1 cellular context compared by ENCODE assay signal in the genomic region with DNA sequence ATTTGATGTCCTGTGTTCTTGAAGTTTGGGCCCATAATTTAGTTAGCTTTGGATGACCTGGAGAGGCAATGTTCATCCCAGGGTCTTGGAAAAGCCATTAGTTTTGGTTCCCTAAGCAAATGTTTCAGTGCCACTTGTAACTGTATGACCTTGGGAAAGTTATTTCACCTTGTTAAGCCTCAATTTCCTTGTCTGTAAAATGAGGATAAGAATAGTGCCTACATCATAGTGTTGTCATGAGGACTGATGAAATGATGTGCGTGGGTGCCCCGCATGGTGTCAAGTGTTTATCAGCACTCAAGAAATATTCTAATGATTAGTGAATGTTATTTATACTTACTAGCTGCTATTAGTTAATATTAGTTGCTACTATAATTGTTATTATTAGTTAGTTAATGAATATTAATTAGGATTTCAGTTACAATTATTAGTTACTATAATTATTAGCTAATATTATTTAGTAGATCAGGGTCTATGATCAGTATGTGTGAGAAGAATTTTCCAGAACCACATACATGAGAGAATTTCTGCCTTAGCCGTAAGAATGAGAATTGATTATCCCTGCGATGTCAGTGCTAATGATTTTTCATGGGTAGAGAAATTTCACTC.
TF ChIP-seq lines count a peak whose summit lies in the region.

No MANE protein-coding gene starts in this region.

TF ChIP-seq in K562, 482 proteins besides CTCF, POLR2A, EP300 and RAD21 (continued from another document and continues in another):
- TF ChIP-seq, protein P1, sequence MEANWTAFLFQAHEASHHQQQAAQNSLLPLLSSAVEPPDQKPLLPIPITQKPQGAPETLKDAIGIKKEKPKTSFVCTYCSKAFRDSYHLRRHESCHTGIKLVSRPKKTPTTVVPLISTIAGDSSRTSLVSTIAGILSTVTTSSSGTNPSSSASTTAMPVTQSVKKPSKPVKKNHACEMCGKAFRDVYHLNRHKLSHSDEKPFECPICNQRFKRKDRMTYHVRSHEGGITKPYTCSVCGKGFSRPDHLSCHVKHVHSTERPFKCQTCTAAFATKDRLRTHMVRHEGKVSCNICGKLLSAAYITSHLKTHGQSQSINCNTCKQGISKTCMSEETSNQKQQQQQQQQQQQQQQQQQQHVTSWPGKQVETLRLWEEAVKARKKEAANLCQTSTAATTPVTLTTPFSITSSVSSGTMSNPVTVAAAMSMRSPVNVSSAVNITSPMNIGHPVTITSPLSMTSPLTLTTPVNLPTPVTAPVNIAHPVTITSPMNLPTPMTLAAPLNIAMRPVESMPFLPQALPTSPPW (CRISPR knock-in tag; IDR thresholded peaks at IDR 0.05): no peak
- no peak for TF ChIP-seq MBD2 (IDR thresholded peaks at IDR 0.05; ENCODE audit: borderline replicate concordance, low read depth)
- TF ChIP-seq RFX7 (CRISPR knock-in tag; IDR thresholded peaks at IDR 0.05): no peak
- no peak for TF ChIP-seq CAMTA2 (CRISPR knock-in tag; conservative IDR thresholded peaks at IDR 0.05)
- TF ChIP-seq, protein P2, sequence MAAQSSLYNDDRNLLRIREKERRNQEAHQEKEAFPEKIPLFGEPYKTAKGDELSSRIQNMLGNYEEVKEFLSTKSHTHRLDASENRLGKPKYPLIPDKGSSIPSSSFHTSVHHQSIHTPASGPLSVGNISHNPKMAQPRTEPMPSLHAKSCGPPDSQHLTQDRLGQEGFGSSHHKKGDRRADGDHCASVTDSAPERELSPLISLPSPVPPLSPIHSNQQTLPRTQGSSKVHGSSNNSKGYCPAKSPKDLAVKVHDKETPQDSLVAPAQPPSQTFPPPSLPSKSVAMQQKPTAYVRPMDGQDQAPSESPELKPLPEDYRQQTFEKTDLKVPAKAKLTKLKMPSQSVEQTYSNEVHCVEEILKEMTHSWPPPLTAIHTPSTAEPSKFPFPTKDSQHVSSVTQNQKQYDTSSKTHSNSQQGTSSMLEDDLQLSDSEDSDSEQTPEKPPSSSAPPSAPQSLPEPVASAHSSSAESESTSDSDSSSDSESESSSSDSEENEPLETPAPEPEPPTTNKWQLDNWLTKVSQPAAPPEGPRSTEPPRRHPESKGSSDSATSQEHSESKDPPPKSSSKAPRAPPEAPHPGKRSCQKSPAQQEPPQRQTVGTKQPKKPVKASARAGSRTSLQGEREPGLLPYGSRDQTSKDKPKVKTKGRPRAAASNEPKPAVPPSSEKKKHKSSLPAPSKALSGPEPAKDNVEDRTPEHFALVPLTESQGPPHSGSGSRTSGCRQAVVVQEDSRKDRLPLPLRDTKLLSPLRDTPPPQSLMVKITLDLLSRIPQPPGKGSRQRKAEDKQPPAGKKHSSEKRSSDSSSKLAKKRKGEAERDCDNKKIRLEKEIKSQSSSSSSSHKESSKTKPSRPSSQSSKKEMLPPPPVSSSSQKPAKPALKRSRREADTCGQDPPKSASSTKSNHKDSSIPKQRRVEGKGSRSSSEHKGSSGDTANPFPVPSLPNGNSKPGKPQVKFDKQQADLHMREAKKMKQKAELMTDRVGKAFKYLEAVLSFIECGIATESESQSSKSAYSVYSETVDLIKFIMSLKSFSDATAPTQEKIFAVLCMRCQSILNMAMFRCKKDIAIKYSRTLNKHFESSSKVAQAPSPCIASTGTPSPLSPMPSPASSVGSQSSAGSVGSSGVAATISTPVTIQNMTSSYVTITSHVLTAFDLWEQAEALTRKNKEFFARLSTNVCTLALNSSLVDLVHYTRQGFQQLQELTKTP (IDR thresholded peaks at IDR 0.05; ENCODE audit: low read depth in 1 of 2, partially characterized antibody in 2 of 2): no peak
- no peak for TF ChIP-seq ZSCAN32 (CRISPR knock-in tag; IDR thresholded peaks at IDR 0.05)
- TF ChIP-seq FOXM1 (IDR thresholded peaks at IDR 0.05; ENCODE audit: low read depth): no peak
- no peak for TF ChIP-seq FOXM1 (CRISPR knock-in tag; IDR thresholded peaks at IDR 0.05; ENCODE audit: low read depth)
- TF ChIP-seq NRF1 (conservative IDR thresholded peaks at IDR 0.05 in 1 of 2, IDR thresholded peaks at IDR 0.05 in 1 of 2): no peak
- no peak for TF ChIP-seq CC2D1A (IDR thresholded peaks at IDR 0.05)
- no peak for TF ChIP-seq ZSCAN29 (IDR thresholded peaks at IDR 0.05)
- no peak for TF ChIP-seq ZC3H8 (IDR thresholded peaks at IDR 0.05)
- no peak for TF ChIP-seq ZNF146 (CRISPR knock-in tag; IDR thresholded peaks at IDR 0.05; ENCODE audit: unreplicated experiment)
- no peak for TF ChIP-seq CBFB (CRISPR knock-in tag; IDR thresholded peaks at IDR 0.05)
- TF ChIP-seq, protein P3, sequence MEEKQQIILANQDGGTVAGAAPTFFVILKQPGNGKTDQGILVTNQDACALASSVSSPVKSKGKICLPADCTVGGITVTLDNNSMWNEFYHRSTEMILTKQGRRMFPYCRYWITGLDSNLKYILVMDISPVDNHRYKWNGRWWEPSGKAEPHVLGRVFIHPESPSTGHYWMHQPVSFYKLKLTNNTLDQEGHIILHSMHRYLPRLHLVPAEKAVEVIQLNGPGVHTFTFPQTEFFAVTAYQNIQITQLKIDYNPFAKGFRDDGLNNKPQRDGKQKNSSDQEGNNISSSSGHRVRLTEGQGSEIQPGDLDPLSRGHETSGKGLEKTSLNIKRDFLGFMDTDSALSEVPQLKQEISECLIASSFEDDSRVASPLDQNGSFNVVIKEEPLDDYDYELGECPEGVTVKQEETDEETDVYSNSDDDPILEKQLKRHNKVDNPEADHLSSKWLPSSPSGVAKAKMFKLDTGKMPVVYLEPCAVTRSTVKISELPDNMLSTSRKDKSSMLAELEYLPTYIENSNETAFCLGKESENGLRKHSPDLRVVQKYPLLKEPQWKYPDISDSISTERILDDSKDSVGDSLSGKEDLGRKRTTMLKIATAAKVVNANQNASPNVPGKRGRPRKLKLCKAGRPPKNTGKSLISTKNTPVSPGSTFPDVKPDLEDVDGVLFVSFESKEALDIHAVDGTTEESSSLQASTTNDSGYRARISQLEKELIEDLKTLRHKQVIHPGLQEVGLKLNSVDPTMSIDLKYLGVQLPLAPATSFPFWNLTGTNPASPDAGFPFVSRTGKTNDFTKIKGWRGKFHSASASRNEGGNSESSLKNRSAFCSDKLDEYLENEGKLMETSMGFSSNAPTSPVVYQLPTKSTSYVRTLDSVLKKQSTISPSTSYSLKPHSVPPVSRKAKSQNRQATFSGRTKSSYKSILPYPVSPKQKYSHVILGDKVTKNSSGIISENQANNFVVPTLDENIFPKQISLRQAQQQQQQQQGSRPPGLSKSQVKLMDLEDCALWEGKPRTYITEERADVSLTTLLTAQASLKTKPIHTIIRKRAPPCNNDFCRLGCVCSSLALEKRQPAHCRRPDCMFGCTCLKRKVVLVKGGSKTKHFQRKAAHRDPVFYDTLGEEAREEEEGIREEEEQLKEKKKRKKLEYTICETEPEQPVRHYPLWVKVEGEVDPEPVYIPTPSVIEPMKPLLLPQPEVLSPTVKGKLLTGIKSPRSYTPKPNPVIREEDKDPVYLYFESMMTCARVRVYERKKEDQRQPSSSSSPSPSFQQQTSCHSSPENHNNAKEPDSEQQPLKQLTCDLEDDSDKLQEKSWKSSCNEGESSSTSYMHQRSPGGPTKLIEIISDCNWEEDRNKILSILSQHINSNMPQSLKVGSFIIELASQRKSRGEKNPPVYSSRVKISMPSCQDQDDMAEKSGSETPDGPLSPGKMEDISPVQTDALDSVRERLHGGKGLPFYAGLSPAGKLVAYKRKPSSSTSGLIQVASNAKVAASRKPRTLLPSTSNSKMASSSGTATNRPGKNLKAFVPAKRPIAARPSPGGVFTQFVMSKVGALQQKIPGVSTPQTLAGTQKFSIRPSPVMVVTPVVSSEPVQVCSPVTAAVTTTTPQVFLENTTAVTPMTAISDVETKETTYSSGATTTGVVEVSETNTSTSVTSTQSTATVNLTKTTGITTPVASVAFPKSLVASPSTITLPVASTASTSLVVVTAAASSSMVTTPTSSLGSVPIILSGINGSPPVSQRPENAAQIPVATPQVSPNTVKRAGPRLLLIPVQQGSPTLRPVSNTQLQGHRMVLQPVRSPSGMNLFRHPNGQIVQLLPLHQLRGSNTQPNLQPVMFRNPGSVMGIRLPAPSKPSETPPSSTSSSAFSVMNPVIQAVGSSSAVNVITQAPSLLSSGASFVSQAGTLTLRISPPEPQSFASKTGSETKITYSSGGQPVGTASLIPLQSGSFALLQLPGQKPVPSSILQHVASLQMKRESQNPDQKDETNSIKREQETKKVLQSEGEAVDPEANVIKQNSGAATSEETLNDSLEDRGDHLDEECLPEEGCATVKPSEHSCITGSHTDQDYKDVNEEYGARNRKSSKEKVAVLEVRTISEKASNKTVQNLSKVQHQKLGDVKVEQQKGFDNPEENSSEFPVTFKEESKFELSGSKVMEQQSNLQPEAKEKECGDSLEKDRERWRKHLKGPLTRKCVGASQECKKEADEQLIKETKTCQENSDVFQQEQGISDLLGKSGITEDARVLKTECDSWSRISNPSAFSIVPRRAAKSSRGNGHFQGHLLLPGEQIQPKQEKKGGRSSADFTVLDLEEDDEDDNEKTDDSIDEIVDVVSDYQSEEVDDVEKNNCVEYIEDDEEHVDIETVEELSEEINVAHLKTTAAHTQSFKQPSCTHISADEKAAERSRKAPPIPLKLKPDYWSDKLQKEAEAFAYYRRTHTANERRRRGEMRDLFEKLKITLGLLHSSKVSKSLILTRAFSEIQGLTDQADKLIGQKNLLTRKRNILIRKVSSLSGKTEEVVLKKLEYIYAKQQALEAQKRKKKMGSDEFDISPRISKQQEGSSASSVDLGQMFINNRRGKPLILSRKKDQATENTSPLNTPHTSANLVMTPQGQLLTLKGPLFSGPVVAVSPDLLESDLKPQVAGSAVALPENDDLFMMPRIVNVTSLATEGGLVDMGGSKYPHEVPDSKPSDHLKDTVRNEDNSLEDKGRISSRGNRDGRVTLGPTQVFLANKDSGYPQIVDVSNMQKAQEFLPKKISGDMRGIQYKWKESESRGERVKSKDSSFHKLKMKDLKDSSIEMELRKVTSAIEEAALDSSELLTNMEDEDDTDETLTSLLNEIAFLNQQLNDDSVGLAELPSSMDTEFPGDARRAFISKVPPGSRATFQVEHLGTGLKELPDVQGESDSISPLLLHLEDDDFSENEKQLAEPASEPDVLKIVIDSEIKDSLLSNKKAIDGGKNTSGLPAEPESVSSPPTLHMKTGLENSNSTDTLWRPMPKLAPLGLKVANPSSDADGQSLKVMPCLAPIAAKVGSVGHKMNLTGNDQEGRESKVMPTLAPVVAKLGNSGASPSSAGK (IDR thresholded peaks at IDR 0.05): peak; percentile 27; the same call in 1 of the 2 replicates
- TF ChIP-seq SMAD1 (IDR thresholded peaks at IDR 0.05; ENCODE audit: low read depth, low read length, partially characterized antibody): no peak
- peak; percentile 99 for TF ChIP-seq DACH1 (IDR thresholded peaks at IDR 0.05; ENCODE audit: partially characterized antibody)
- TF ChIP-seq KHSRP (IDR thresholded peaks at IDR 0.05): no peak
- no peak for TF ChIP-seq FOXP1 (CRISPR knock-in tag; IDR thresholded peaks at IDR 0.05)
- TF ChIP-seq RFX5 (IDR thresholded peaks at IDR 0.05; ENCODE audit: low read depth, low read length): no peak
- TF ChIP-seq ZNF23 (CRISPR knock-in tag; IDR thresholded peaks at IDR 0.05): no peak
- TF ChIP-seq TGIF2 (CRISPR knock-in tag; IDR thresholded peaks at IDR 0.05): no peak
- TF ChIP-seq ZNF197 (CRISPR knock-in tag; IDR thresholded peaks at IDR 0.05; ENCODE audit: low read depth): no peak
- TF ChIP-seq NR3C1 (CRISPR knock-in tag; IDR thresholded peaks at IDR 0.05): no peak
- no peak for TF ChIP-seq SLC30A9 (CRISPR knock-in tag; IDR thresholded peaks at IDR 0.05)
- TF ChIP-seq ZNF311 (CRISPR knock-in tag; IDR thresholded peaks at IDR 0.05): no peak
- TF ChIP-seq POLR3A (IDR thresholded peaks at IDR 0.05; ENCODE audit: borderline replicate concordance, extremely low read depth, insufficient read depth, insufficient read length): no peak
- TF ChIP-seq ZNF316 (IDR thresholded peaks at IDR 0.05): no peak
- no peak for TF ChIP-seq HIVEP1 (CRISPR knock-in tag; IDR thresholded peaks at IDR 0.05)
- TF ChIP-seq PCBP1 (IDR thresholded peaks at IDR 0.05; ENCODE audit: low read depth, low read length, poor library complexity, severe bottlenecking): no peak
- TF ChIP-seq, protein P4, sequence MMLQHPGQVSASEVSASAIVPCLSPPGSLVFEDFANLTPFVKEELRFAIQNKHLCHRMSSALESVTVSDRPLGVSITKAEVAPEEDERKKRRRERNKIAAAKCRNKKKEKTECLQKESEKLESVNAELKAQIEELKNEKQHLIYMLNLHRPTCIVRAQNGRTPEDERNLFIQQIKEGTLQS (IDR thresholded peaks at IDR 0.05): no peak
- TF ChIP-seq, protein P4 (CRISPR knock-in tag; conservative IDR thresholded peaks at IDR 0.05): peak; percentile 91; the same call in 1 of the 2 replicates
- TF ChIP-seq ELF2 (CRISPR knock-in tag; IDR thresholded peaks at IDR 0.05): no peak
- TF ChIP-seq, protein P5, sequence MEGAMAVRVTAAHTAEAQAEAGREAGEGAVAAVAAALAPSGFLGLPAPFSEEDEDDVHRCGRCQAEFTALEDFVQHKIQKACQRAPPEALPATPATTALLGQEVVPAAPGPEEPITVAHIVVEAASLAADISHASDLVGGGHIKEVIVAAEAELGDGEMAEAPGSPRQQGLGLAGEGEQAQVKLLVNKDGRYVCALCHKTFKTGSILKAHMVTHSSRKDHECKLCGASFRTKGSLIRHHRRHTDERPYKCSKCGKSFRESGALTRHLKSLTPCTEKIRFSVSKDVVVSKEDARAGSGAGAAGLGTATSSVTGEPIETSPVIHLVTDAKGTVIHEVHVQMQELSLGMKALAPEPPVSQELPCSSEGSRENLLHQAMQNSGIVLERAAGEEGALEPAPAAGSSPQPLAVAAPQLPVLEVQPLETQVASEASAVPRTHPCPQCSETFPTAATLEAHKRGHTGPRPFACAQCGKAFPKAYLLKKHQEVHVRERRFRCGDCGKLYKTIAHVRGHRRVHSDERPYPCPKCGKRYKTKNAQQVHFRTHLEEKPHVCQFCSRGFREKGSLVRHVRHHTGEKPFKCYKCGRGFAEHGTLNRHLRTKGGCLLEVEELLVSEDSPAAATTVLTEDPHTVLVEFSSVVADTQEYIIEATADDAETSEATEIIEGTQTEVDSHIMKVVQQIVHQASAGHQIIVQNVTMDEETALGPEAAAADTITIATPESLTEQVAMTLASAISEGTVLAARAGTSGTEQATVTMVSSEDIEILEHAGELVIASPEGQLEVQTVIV (CRISPR knock-in tag; IDR thresholded peaks at IDR 0.05; ENCODE audit: borderline replicate concordance): no peak
- TF ChIP-seq, protein P6, sequence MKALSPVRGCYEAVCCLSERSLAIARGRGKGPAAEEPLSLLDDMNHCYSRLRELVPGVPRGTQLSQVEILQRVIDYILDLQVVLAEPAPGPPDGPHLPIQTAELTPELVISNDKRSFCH (CRISPR knock-in tag; IDR thresholded peaks at IDR 0.05): no peak
- TF ChIP-seq, protein P6 (tag; IDR thresholded peaks at IDR 0.05): no peak
- TF ChIP-seq JUND (IDR thresholded peaks at IDR 0.05; ENCODE audit: borderline replicate concordance, low read depth, low read length): no peak
- no peak for TF ChIP-seq JUND (tag; IDR thresholded peaks at IDR 0.05; ENCODE audit: borderline replicate concordance, low read depth, low read length)
